ENCODE assay signal across 8 cellular contexts in the genomic region with DNA sequence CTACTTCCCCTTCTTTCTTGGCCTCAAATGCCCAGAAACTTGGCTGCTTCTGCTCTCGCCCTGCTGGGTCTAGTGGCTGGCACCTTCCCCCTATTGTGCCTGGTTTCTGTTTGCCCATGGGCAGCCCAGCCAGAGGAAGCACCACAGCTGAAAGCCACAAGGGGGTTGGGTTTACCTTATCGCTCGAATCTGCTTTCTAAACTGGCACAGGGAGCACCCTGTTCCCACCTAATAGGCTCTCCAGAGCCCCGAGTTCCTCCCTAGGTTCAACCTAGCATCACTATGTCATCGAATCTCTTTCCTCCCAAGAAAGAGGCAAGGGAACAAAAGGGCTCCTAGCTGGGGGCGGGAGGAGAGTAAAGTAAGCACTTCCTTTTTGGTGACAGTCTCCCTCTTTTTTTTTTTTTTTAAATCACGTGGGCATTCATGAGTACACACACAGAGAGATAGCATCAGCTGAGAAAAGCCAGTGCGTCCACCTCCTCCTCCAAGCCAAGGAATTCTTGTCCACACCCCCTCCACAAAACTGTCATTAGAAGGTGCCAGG.
A peak's percentile ranks its signal among the peaks of the same experiment; 100 is the strongest.
DNase-seq lines count a peak whose midpoint lies in the region; ATAC-seq and TF ChIP-seq lines count a peak whose summit lies in the region.

No MANE protein-coding gene starts in this region.

- TF ChIP-seq EP300 in sigmoid colon (IDR thresholded peaks at IDR 0.05), result no peak

- no TSS peak for BruUV-seq in Caco-2 (replicated peaks; lab: Mats Ljungman, UMichigan)

- H3K27me3 ChIP-seq in Caco-2 (replicated peaks; ENCODE audit: control insufficient read depth, insufficient read depth, low read length) (no peaks in the 10 kb centered on the region), heart right ventricle (no peaks in the 10 kb centered on the region), sigmoid colon (peaks cover 0 to 18% (median 0%) of the 10 kb centered on the region in 3 donors)

- H3K27ac Mint-ChIP-seq in Caco-2 (ENCODE audit: unreplicated experiment), result peak overlapping the region; percentile 68

- no peaks in the 10 kb centered on the region for H3K27me3 Mint-ChIP-seq in Caco-2 (ENCODE audit: insufficient read depth, unreplicated experiment)

- no peaks in the 10 kb centered on the region for H3K9me3 ChIP-seq in Caco-2
- H3K9me3 ChIP-seq in heart right ventricle, result no peaks in the 10 kb centered on the region
- H3K9me3 ChIP-seq in sigmoid colon, result no peaks in the 10 kb centered on the region

- H3K36me3 Mint-ChIP-seq in Caco-2 (ENCODE audit: insufficient read depth, unreplicated experiment), result peaks cover 5% of the 10 kb centered on the region

- POLR2A ChIA-PET in Caco-2 (lab: Charles Lee), result interaction anchor here (0.6 kb wide), 1 partner anchor 91 kb away, joined by 3 read pairs; no protein-coding TSS in a partner anchor

- TF ChIP-seq POLR2A in sigmoid colon (IDR thresholded peaks at IDR 0.05), result no peak

- WGBS in heart right ventricle, 2 donors, result 10 to 20% methylated on average over 8 of the region's 8 CpGs
- 11 to 19% methylated on average over 8 of the region's 8 CpGs for WGBS in sigmoid colon, 2 donors

- intact Hi-C loops in Caco-2 (cut with micrococcal nuclease; ENCODE audit: unreplicated experiment) (loop anchor here (1.0 to 2.0 kb wide), 4 partner anchors 9 to 72 kb away; no protein-coding TSS in a partner anchor), heart right ventricle (cut with DNase I) (no loop called here), sigmoid colon (cut with DNase I) (no loop called here)

- H3K36me3 ChIP-seq in Caco-2 (ENCODE audit: control insufficient read depth, insufficient read depth, low read length), result no peaks in the 10 kb centered on the region
- H3K36me3 ChIP-seq in heart right ventricle, result no peaks in the 10 kb centered on the region
- H3K36me3 ChIP-seq in sigmoid colon, result no peaks in the 10 kb centered on the region

- no peaks in the 10 kb centered on the region for H3K9me3 Mint-ChIP-seq in Caco-2 (ENCODE audit: unreplicated experiment)

- DNase-seq in Caco-2 (peak; percentile 60 to 65), NCI-H2107 (lab: John Stamatoyannopoulos, UW) (peak; percentile 52), heart right ventricle (no peak), sigmoid colon (no peak), NCI-H2227 (lab: John Stamatoyannopoulos, UW; ENCODE audit: unreplicated experiment) (no peak)
- DNase-seq in activated T-cell treated with anti-CD3 and anti-CD28 coated beads, Interleukin-2, amount 50 U/mL, for 1 hour, result peak; percentile 35

- ATAC-seq in heart right ventricle (peak; percentile 17 to 57 (median 30)), HG02884 (IDR thresholded peaks at IDR 0.05; ENCODE audit: unreplicated experiment) (no peak), HG03135 (IDR thresholded peaks at IDR 0.05; ENCODE audit: unreplicated experiment) (no peak)

- H3K4me1 Mint-ChIP-seq in Caco-2 (ENCODE audit: low read depth, unreplicated experiment), result peaks cover 51% of the 10 kb centered on the region

- peak overlapping the region; percentile 70 for H3K4me3 Mint-ChIP-seq in Caco-2 (ENCODE audit: unreplicated experiment)

- no peak for TF ChIP-seq CTCF in Caco-2 (IDR thresholded peaks at IDR 0.05; ENCODE audit: insufficient read depth in 1 of 2, low read depth in 1 of 2, low read length in 1 of 2, severe bottlenecking in 1 of 2, unreplicated experiment in 1 of 2)
- TF ChIP-seq CTCF in heart right ventricle (IDR thresholded peaks at IDR 0.05), result no peak
- no peak for TF ChIP-seq CTCF in sigmoid colon (IDR thresholded peaks at IDR 0.05)

- CTCF ChIA-PET in Caco-2 (lab: Charles Lee), result interaction anchor here (0.8 to 1.8 kb wide), 3 partner anchors 9 to 123 kb away, joined by 3 to 9 read pairs (median 3); no protein-coding TSS in a partner anchor

- H3K4me3 ChIP-seq in Caco-2 (ENCODE audit: low read depth, low read length) (peak overlapping the region; percentile 39), heart right ventricle (peak overlapping the region in 9 of 10 donors; percentile 14 to 56 (median 41)), sigmoid colon (peak overlapping the region in 2 of 4 donors; percentile 13 to 19)

- H3K4me1 ChIP-seq in Caco-2, result peaks cover 43% of the 10 kb centered on the region
- H3K4me1 ChIP-seq in heart right ventricle, result peaks cover 16 to 82% (median 76%) of the 10 kb centered on the region in 9 donors
- H3K4me1 ChIP-seq in sigmoid colon, result peaks cover 0 to 36% (median 14%) of the 10 kb centered on the region in 4 donors

- peak overlapping the region; percentile 58 to 88 (median 83) for H3K27ac ChIP-seq in heart right ventricle
- H3K27ac ChIP-seq in sigmoid colon, result peak overlapping the region; percentile 43 to 65 (median 54)

Comparison
In these comparisons a context has a peak if more than half of its experiments do, and no peak if none do; other contexts are left out.
1. DNase-seq: peak in Caco-2 (2 of 2), NCI-H2107 (single experiment) and activated T-cell treated with anti-CD3 and anti-CD28 coated beads, Interleukin-2, amount 50 U/mL, for 1 hour (single experiment); none in heart right ventricle (0 of 2), sigmoid colon (single experiment) and NCI-H2227 (single experiment).
2. ATAC-seq: peak in heart right ventricle (8 of 8); none in HG02884 (single experiment) and HG03135 (single experiment).